In genomic region chr7:117019786-117020604, GRCh38 we compare ENCODE assay signal across 9 cellular contexts.
A peak's percentile ranks its signal among the peaks of the same experiment; 100 is the strongest.
DNase-seq lines count a peak whose midpoint lies in the region; ATAC-seq and TF ChIP-seq lines count a peak whose summit lies in the region.
"Had no signal": no experiment of that assay in that cellular context is flagged by ENCODE, and none has a peak within 500 bp of the region (broad histone marks: within the 10 kb centered on the region; RNA-seq: fewer than 3 reads in every experiment).

No MANE protein-coding gene starts in this region.

- H3K9me3 Mint-ChIP-seq in progenitor cell of endocrine pancreas (ENCODE audit: low read depth), result no peaks in the 10 kb centered on the region
- H3K9me3 Mint-ChIP-seq in stimulated activated memory B cell treated with anti-CD40 and anti-IgM and Interleukin-4, amounts not matched to agents 10 μg/mL and 1 μg/mL and 100 μg/mL, for 72 hours, result no peaks in the 10 kb centered on the region
- H3K9me3 Mint-ChIP-seq: CD4-positive, CD25-positive, alpha-beta regulatory T cell had no signal

- H3K27me3 ChIP-seq in heart right ventricle, result no peaks in the 10 kb centered on the region

- H3K4me3 Mint-ChIP-seq in progenitor cell of endocrine pancreas (ENCODE audit: low read depth), result no peak overlapping the region
- no peak overlapping the region for H3K4me3 Mint-ChIP-seq in stimulated activated memory B cell treated with anti-CD40 and anti-IgM and Interleukin-4, amounts not matched to agents 10 μg/mL and 1 μg/mL and 100 μg/mL, for 72 hours
- H3K4me3 Mint-ChIP-seq: CD4-positive, CD25-positive, alpha-beta regulatory T cell had no signal

- H3K4me1 Mint-ChIP-seq in progenitor cell of endocrine pancreas (ENCODE audit: low read depth), result peaks cover 5% of the 10 kb centered on the region
- H3K4me1 Mint-ChIP-seq in stimulated activated memory B cell treated with anti-CD40 and anti-IgM and Interleukin-4, amounts not matched to agents 10 μg/mL and 1 μg/mL and 100 μg/mL, for 72 hours, result peaks cover 36% of the 10 kb centered on the region

- WGBS in heart right ventricle, 2 donors, result 12 to 17% methylated on average over 18 of the region's 18 CpGs

- H3K27me3 Mint-ChIP-seq in progenitor cell of endocrine pancreas, result peaks cover 12% of the 10 kb centered on the region
- H3K27me3 Mint-ChIP-seq in stimulated activated memory B cell treated with anti-CD40 and anti-IgM and Interleukin-4, amounts not matched to agents 10 μg/mL and 1 μg/mL and 100 μg/mL, for 72 hours, result no peaks in the 10 kb centered on the region
- H3K27me3 Mint-ChIP-seq: CD4-positive, CD25-positive, alpha-beta regulatory T cell had no signal

- H3K27ac Mint-ChIP-seq in progenitor cell of endocrine pancreas, result no peak overlapping the region
- H3K27ac Mint-ChIP-seq in stimulated activated memory B cell treated with anti-CD40 and anti-IgM and Interleukin-4, amounts not matched to agents 10 μg/mL and 1 μg/mL and 100 μg/mL, for 72 hours, result no peak overlapping the region
- H3K27ac Mint-ChIP-seq: CD4-positive, CD25-positive, alpha-beta regulatory T cell had no signal

- H3K36me3 Mint-ChIP-seq in progenitor cell of endocrine pancreas (ENCODE audit: insufficient read depth), result no peaks in the 10 kb centered on the region
- peaks cover 5% of the 10 kb centered on the region for H3K36me3 Mint-ChIP-seq in stimulated activated memory B cell treated with anti-CD40 and anti-IgM and Interleukin-4, amounts not matched to agents 10 μg/mL and 1 μg/mL and 100 μg/mL, for 72 hours
- H3K36me3 Mint-ChIP-seq: CD4-positive, CD25-positive, alpha-beta regulatory T cell had no signal

- ATAC-seq in heart right ventricle, result peak; percentile 92 to 99 (median 96)
- no peak for ATAC-seq in stimulated activated memory B cell treated with anti-CD40 and anti-IgM and Interleukin-4, amounts not matched to agents 10 μg/mL and 1 μg/mL and 100 μg/mL, for 72 hours
- ATAC-seq in GM21447 (IDR thresholded peaks at IDR 0.05; ENCODE audit: unreplicated experiment), result no peak

- peaks cover 0 to 78% (median 39%) of the 10 kb centered on the region in 9 donors for H3K4me1 ChIP-seq in heart right ventricle

- DNase-seq in ACHN (peak; percentile 83), NCI-H1436 treated with DMSO at 0.1 percent for 48 hours (lab: John Stamatoyannopoulos, UW) (peak; percentile 52), amniotic epithelial cell (ENCODE audit: low read depth) (peak; percentile 88), heart right ventricle (peak; percentile 50 to 74), progenitor cell of endocrine pancreas (ENCODE audit: low spot score, unreplicated experiment) (peak; percentile 35), HPDE6-E6E7 (ENCODE audit: extremely low spot score) (no peak)
- DNase-seq: CD4-positive, CD25-positive, alpha-beta regulatory T cell had no signal

- in situ Hi-C loops in ACHN (cut with HindIII; ENCODE audit: low pct_ligation_motif_present, low pct_unique_long_range_greater_than_20kb, low sequenced_read_pairs), result no loop called here

- no peaks in the 10 kb centered on the region for H3K36me3 ChIP-seq in heart right ventricle

- intact Hi-C loops in heart right ventricle (cut with DNase I), result loop anchor here in 2 of 10 donors (5.0 kb wide), 2 partner anchors 68 to 1147 kb away; partner anchors contain the start of gene ST7 (in 1 of the 2)

- H3K27ac ChIP-seq in heart right ventricle, result peak overlapping the region in 8 of 10 donors; percentile 46 to 69 (median 64)

- TF ChIP-seq CTCF in heart right ventricle (IDR thresholded peaks at IDR 0.05), result no peak
- no peak for TF ChIP-seq CTCF in progenitor cell of endocrine pancreas (IDR thresholded peaks at IDR 0.05; ENCODE audit: unreplicated experiment)

- peak overlapping the region in 9 of 10 donors; percentile 0 to 50 (median 44) for H3K4me3 ChIP-seq in heart right ventricle

- no peaks in the 10 kb centered on the region for H3K9me3 ChIP-seq in heart right ventricle

Comparison
In these comparisons a context has a peak if more than half of its experiments do, and no peak if none do; other contexts are left out.
1. ATAC-seq: peak in heart right ventricle (8 of 8); none in stimulated activated memory B cell treated with anti-CD40 and anti-IgM and Interleukin-4, amounts not matched to agents 10 μg/mL and 1 μg/mL and 100 μg/mL, for 72 hours (single experiment) and GM21447 (single experiment).